ENCODE assay signal across 10 cellular contexts in genomic region chr19:7789447-7789846, GRCh38. TPM values are rescaled to one million over a fixed set of nuclear protein-coding genes. Genes with fewer than 3 reads are reported as not detected.
A peak's percentile ranks its signal among the peaks of the same experiment; 100 is the strongest.
DNase-seq lines count a peak whose midpoint lies in the region; ATAC-seq and TF ChIP-seq lines count a peak whose summit lies in the region.
"Had no signal": no experiment of that assay in that cellular context is flagged by ENCODE, and none has a peak within 500 bp of the region (broad histone marks: within the 10 kb centered on the region; RNA-seq: fewer than 3 reads in every experiment).

No MANE protein-coding gene starts in this region.

- DNase-seq in activated CD4-positive, alpha-beta T cell treated with anti-CD3 and anti-CD28 coated beads for 1 hour, result peak; percentile 30
- DNase-seq in activated CD4-positive, alpha-beta T cell treated with anti-CD3 and anti-CD28 coated beads, Interleukin-2, amount 10 ng/mL, durations not matched to agents 24 days and 14 days, result no peak
- DNase-seq in activated T-cell treated with anti-CD3 and anti-CD28 coated beads for 4 hours (peak; percentile 36), RKO (ENCODE audit: low spot score) (no peak), NK-92 (lab: John Stamatoyannopoulos, UW; ENCODE audit: unreplicated experiment) (no peak), osteoblast (ENCODE audit: insufficient read length, low spot score, missing footprints) (no peak)
- no peak for DNase-seq in stimulated activated effector memory CD8-positive, alpha-beta T cell treated with anti-CD3 and anti-CD28 coated beads, Interleukin-12 subunit alpha, Interleukin-12 subunit beta, amount 100 ng/mL, for 72 hours (ENCODE audit: low spot score in 2 of 2)

- peaks cover 2% of the 10 kb centered on the region for H3K4me1 Mint-ChIP-seq in activated CD4-positive, alpha-beta T cell treated with anti-CD3 and anti-CD28 coated beads, Interleukin-2, amount 10 ng/mL, durations not matched to agents 24 days and 14 days
- H3K4me1 Mint-ChIP-seq in stimulated activated effector memory CD8-positive, alpha-beta T cell treated with anti-CD3 and anti-CD28 coated beads, Interleukin-12 subunit alpha, Interleukin-12 subunit beta, amount 100 ng/mL, for 72 hours, result peaks cover 13% of the 10 kb centered on the region

- no peak for TF ChIP-seq CTCF in osteoblast (IDR thresholded peaks at IDR 0.05; ENCODE audit: extremely low read depth, low read depth, low read length)

- no peaks in the 10 kb centered on the region for H3K36me3 ChIP-seq in osteoblast (ENCODE audit: insufficient read depth, low read length)

- H2AFZ ChIP-seq in osteoblast (ENCODE audit: low read length), result no peak overlapping the region

- intact Hi-C loops in activated CD4-positive, alpha-beta T cell treated with anti-CD3 and anti-CD28 coated beads, Interleukin-2, amount 10 ng/mL, durations not matched to agents 24 days and 14 days (cut with micrococcal nuclease), result no loop called here

- H3K79me2 ChIP-seq in osteoblast (ENCODE audit: insufficient read depth, low read length), result no peaks in the 10 kb centered on the region

- no peak overlapping the region for H3K4me2 ChIP-seq in osteoblast (ENCODE audit: insufficient read depth, low read length)

- peaks cover 26% of the 10 kb centered on the region for H3K27me3 Mint-ChIP-seq in activated CD4-positive, alpha-beta T cell treated with anti-CD3 and anti-CD28 coated beads, Interleukin-2, amount 10 ng/mL, durations not matched to agents 24 days and 14 days

- no peaks in the 10 kb centered on the region for H3K4me1 ChIP-seq in osteoblast (ENCODE audit: insufficient read depth, low read length)

- H3K4me3 Mint-ChIP-seq in activated CD4-positive, alpha-beta T cell treated with anti-CD3 and anti-CD28 coated beads, Interleukin-2, amount 10 ng/mL, durations not matched to agents 24 days and 14 days, result no peak overlapping the region
- peak overlapping the region; percentile 19 for H3K4me3 Mint-ChIP-seq in stimulated activated effector memory CD8-positive, alpha-beta T cell treated with anti-CD3 and anti-CD28 coated beads, Interleukin-12 subunit alpha, Interleukin-12 subunit beta, amount 100 ng/mL, for 72 hours

- peaks cover 23% of the 10 kb centered on the region for H3K27me3 ChIP-seq in osteoblast (ENCODE audit: insufficient read depth, low read length)

- ATAC-seq in stimulated activated effector memory CD8-positive, alpha-beta T cell treated with anti-CD3 and anti-CD28 coated beads, Interleukin-12 subunit alpha, Interleukin-12 subunit beta, amount 100 ng/mL, for 72 hours, result no peak
- ATAC-seq: sciatic nerve had no signal

- H3K9me3 Mint-ChIP-seq in activated CD4-positive, alpha-beta T cell treated with anti-CD3 and anti-CD28 coated beads, Interleukin-2, amount 10 ng/mL, durations not matched to agents 24 days and 14 days, result peaks cover 3% of the 10 kb centered on the region
- H3K9me3 Mint-ChIP-seq in stimulated activated effector memory CD8-positive, alpha-beta T cell treated with anti-CD3 and anti-CD28 coated beads, Interleukin-12 subunit alpha, Interleukin-12 subunit beta, amount 100 ng/mL, for 72 hours, result peaks cover 3% of the 10 kb centered on the region

- no peaks in the 10 kb centered on the region for H4K20me1 ChIP-seq in osteoblast (ENCODE audit: insufficient read depth, low read length)

- no peak overlapping the region for H3K27ac ChIP-seq in osteoblast (ENCODE audit: low read depth, low read length)
- H3K27ac ChIP-seq: HL-60 had no signal

- peak overlapping the region; percentile 43 for H3K4me3 ChIP-seq in iPS-18c (ENCODE audit: insufficient read depth, low read depth, low read length)
- H3K4me3 ChIP-seq in osteoblast (ENCODE audit: insufficient read depth, low read length), result no peak overlapping the region

- H3K27ac Mint-ChIP-seq in activated CD4-positive, alpha-beta T cell treated with anti-CD3 and anti-CD28 coated beads, Interleukin-2, amount 10 ng/mL, durations not matched to agents 24 days and 14 days, result no peak overlapping the region
- no peak overlapping the region for H3K27ac Mint-ChIP-seq in stimulated activated effector memory CD8-positive, alpha-beta T cell treated with anti-CD3 and anti-CD28 coated beads, Interleukin-12 subunit alpha, Interleukin-12 subunit beta, amount 100 ng/mL, for 72 hours

- H3K36me3 Mint-ChIP-seq in activated CD4-positive, alpha-beta T cell treated with anti-CD3 and anti-CD28 coated beads, Interleukin-2, amount 10 ng/mL, durations not matched to agents 24 days and 14 days (ENCODE audit: low read depth), result no peaks in the 10 kb centered on the region
- no peaks in the 10 kb centered on the region for H3K36me3 Mint-ChIP-seq in stimulated activated effector memory CD8-positive, alpha-beta T cell treated with anti-CD3 and anti-CD28 coated beads, Interleukin-12 subunit alpha, Interleukin-12 subunit beta, amount 100 ng/mL, for 72 hours

- H3K9me3 ChIP-seq in iPS-18c (ENCODE audit: control insufficient read depth, insufficient read depth, low read length) (peaks cover 2% of the 10 kb centered on the region), osteoblast (ENCODE audit: low read depth, low read length) (no peaks in the 10 kb centered on the region)

RNA-seq across cellular contexts. Expression of gene CLEC4M, which starts 26.4 kb away (rescaled TPM):
- total RNA-seq in activated CD4-positive, alpha-beta T cell treated with anti-CD3 and anti-CD28 coated beads, Interleukin-2, amount 10 ng/mL, durations not matched to agents 24 days and 14 days, result not detected in 2 replicates
- not detected in 2 replicates for total RNA-seq in osteoblast
- total RNA-seq: sciatic nerve had no signal

RNA-seq across cellular contexts. Expression of gene EVI5L, which starts 40.6 kb away (rescaled TPM):
- 4.3 and 5.2 TPM in 2 replicates for total RNA-seq in activated CD4-positive, alpha-beta T cell treated with anti-CD3 and anti-CD28 coated beads, Interleukin-2, amount 10 ng/mL, durations not matched to agents 24 days and 14 days
- 24.8 and 26.1 TPM in 2 replicates for total RNA-seq in osteoblast

RNA-seq across cellular contexts. Expression of gene CD209, which starts 42.1 kb away (rescaled TPM):
- total RNA-seq in activated CD4-positive, alpha-beta T cell treated with anti-CD3 and anti-CD28 coated beads, Interleukin-2, amount 10 ng/mL, durations not matched to agents 24 days and 14 days, result not detected in 2 replicates
- total RNA-seq in osteoblast, result not detected in 2 replicates

RNA-seq across cellular contexts. Expression of gene CLEC4G, which starts 57.5 kb away (rescaled TPM):
- not detected in 2 replicates for total RNA-seq in activated CD4-positive, alpha-beta T cell treated with anti-CD3 and anti-CD28 coated beads, Interleukin-2, amount 10 ng/mL, durations not matched to agents 24 days and 14 days
- total RNA-seq in osteoblast, result not detected in 2 replicates

Comparison
In these comparisons a context has a peak if more than half of its experiments do, and no peak if none do; other contexts are left out.
1. DNase-seq: peak in activated CD4-positive, alpha-beta T cell treated with anti-CD3 and anti-CD28 coated beads for 1 hour (single experiment) and activated T-cell treated with anti-CD3 and anti-CD28 coated beads for 4 hours (single experiment); none in activated CD4-positive, alpha-beta T cell treated with anti-CD3 and anti-CD28 coated beads, Interleukin-2, amount 10 ng/mL, durations not matched to agents 24 days and 14 days (single experiment), stimulated activated effector memory CD8-positive, alpha-beta T cell treated with anti-CD3 and anti-CD28 coated beads, Interleukin-12 subunit alpha, Interleukin-12 subunit beta, amount 100 ng/mL, for 72 hours (0 of 2), RKO (single experiment), NK-92 (single experiment) and osteoblast (single experiment).